In genomic region chr10:29946953-29947700, GRCh38 we compare ENCODE assay signal across 9 cellular contexts.
DNase-seq lines count a peak whose midpoint lies in the region; ATAC-seq and TF ChIP-seq lines count a peak whose summit lies in the region.
"Had no signal": no experiment of that assay in that cellular context is flagged by ENCODE, and none has a peak within 500 bp of the region (broad histone marks: within the 10 kb centered on the region; RNA-seq: fewer than 3 reads in every experiment).

No MANE protein-coding gene starts in this region.

- no peak overlapping the region for H3K9ac ChIP-seq in colonic mucosa (ENCODE audit: low read depth in 2 of 2, low read length in 2 of 2)

- DNase-seq in HT1080 (ENCODE audit: low read depth) (peak; percentile 88), left kidney (ENCODE audit: low read depth, low spot score) (peak; percentile 46), testis (peak; percentile 85), colonic mucosa (no peak), activated T-cell treated with anti-CD3 and anti-CD28 coated beads for 4 hours (no peak)
- DNase-seq in stimulated activated CD4-positive, alpha-beta T cell treated with anti-CD3 and anti-CD28 coated beads, Interleukin-4, amount 100 ng/mL, for 1 hour = no peak

- WGBS in testis, 2 donors = 37 to 57% methylated on average over 9 of the region's 9 CpGs

- intact Hi-C loops in testis (cut with DNase I; ENCODE audit: low total_unique reads) (no loop called here), colonic mucosa (cut with DNase I) (no loop called here)

- peak; percentile 3 for TF ChIP-seq POLR2A in testis (IDR thresholded peaks at IDR 0.05)

- H3K4me3 ChIP-seq in testis (no peak overlapping the region), colonic mucosa (no peak overlapping the region)
- H3K4me3 ChIP-seq: GM12878 had no signal

- H3K27ac ChIP-seq in cingulate gyrus (ENCODE audit: low read depth, low read length) = peak overlapping the region; percentile 81
- H3K27ac ChIP-seq in testis = peak overlapping the region; percentile 87 to 89
- H3K27ac ChIP-seq in colonic mucosa = no peak overlapping the region

- H3K36me3 ChIP-seq in testis (ENCODE audit: low read depth, missing control alignments) (no peaks in the 10 kb centered on the region), colonic mucosa (no peaks in the 10 kb centered on the region)

- no peak for ATAC-seq in GM19023 (IDR thresholded peaks at IDR 0.05; ENCODE audit: unreplicated experiment)
- ATAC-seq: GM12878 had no signal

- peaks cover 17% of the 10 kb centered on the region for H3K4me1 ChIP-seq in testis
- no peaks in the 10 kb centered on the region for H3K4me1 ChIP-seq in colonic mucosa

- TF ChIP-seq CTCF in testis (IDR thresholded peaks at IDR 0.05) = no peak
- no peak for TF ChIP-seq CTCF in colonic mucosa (IDR thresholded peaks at IDR 0.05)

- H3K9me3 ChIP-seq in testis (no peaks in the 10 kb centered on the region), colonic mucosa (no peaks in the 10 kb centered on the region)

- H3K27me3 ChIP-seq in testis = no peaks in the 10 kb centered on the region
- no peaks in the 10 kb centered on the region for H3K27me3 ChIP-seq in colonic mucosa

Comparison
In these comparisons a context has a peak if more than half of its experiments do, and no peak if none do; other contexts are left out.
1. DNase-seq: peak in HT1080 (single experiment), left kidney (single experiment) and testis (single experiment); none in colonic mucosa (single experiment), activated T-cell treated with anti-CD3 and anti-CD28 coated beads for 4 hours (single experiment) and stimulated activated CD4-positive, alpha-beta T cell treated with anti-CD3 and anti-CD28 coated beads, Interleukin-4, amount 100 ng/mL, for 1 hour (single experiment).